2 cellular contexts compared by ENCODE assay signal in genomic region chr3:76561494-76562242, GRCh38.
TF ChIP-seq lines count a peak whose summit lies in the region.

No MANE protein-coding gene starts in this region.

TF ChIP-seq in HCT116, 20 proteins besides CTCF, POLR2A, EP300 and RAD21:
- peak; percentile 44 for TF ChIP-seq TCF7L2 (IDR thresholded peaks at IDR 0.05; ENCODE audit: borderline replicate concordance, extremely low read depth, insufficient read depth, insufficient read length)
- TF ChIP-seq SRF (IDR thresholded peaks at IDR 0.05; ENCODE audit: low read depth) = no peak

TF ChIP-seq in WTC11, 78 proteins besides CTCF, POLR2A, EP300 and RAD21 (continued from another document):
- TF ChIP-seq ZSCAN18 (CRISPR knock-in tag; IDR thresholded peaks at IDR 0.05) (no peak), GTF2I (CRISPR knock-in tag; conservative IDR thresholded peaks at IDR 0.05) (no peak), ZNF232 (CRISPR knock-in tag; IDR thresholded peaks at IDR 0.05) (no peak), ZNF396 (CRISPR knock-in tag; IDR thresholded peaks at IDR 0.05; ENCODE audit: borderline replicate concordance) (no peak), ZNF219 (CRISPR knock-in tag; IDR thresholded peaks at IDR 0.05; ENCODE audit: borderline replicate concordance) (no peak), ESRRA (CRISPR knock-in tag; IDR thresholded peaks at IDR 0.05; ENCODE audit: borderline replicate concordance) (no peak), NR1H2 (CRISPR knock-in tag; IDR thresholded peaks at IDR 0.05) (no peak), ATF1 (CRISPR knock-in tag; IDR thresholded peaks at IDR 0.05) (no peak), ETV6 (CRISPR knock-in tag; IDR thresholded peaks at IDR 0.05) (no peak), PRDM15 (CRISPR knock-in tag; IDR thresholded peaks at IDR 0.05) (no peak), MAX (CRISPR knock-in tag; IDR thresholded peaks at IDR 0.05) (no peak), GRHL2 (CRISPR knock-in tag; IDR thresholded peaks at IDR 0.05; ENCODE audit: insufficient replicate concordance, severe bottlenecking) (no peak)
